ENCODE assay signal across 3 cellular contexts in the genomic region with DNA sequence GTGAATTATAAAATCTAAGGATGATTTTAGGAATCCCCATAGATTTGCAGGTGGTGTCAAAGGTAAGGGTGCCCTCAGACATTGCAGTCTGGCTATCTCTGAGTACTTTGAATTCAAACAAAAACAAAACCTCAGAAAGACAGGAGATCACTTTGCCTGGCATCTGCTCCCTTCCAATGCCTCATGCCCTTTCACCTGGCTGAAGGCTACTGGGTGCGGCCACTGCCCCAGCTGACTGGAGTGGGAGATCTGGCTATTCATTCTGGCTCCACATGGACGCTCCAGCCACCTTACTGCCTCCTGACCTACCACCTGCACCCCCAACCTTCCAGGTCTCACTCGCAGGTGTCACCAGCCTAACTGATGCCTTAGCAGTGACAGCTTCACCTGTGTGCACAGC. TPM values are rescaled to one million over a fixed set of nuclear protein-coding genes. Genes with fewer than 3 reads are reported as not detected.
"Had no signal": no experiment of that assay in that cellular context is flagged by ENCODE, and none has a peak within 500 bp of the region (broad histone marks: within the 10 kb centered on the region; RNA-seq: fewer than 3 reads in every experiment).

No MANE protein-coding gene starts in this region.

RNA-seq across cellular contexts. Expression of a gene that starts 28.0 kb away (rescaled TPM):
- total RNA-seq: mononuclear cell, progenitor cell of endocrine pancreas, renal cortical epithelial cell had no signal
